ENCODE assay signal across 8 cellular contexts in genomic region chr9:131530930-131531832, GRCh38. TPM values are rescaled to one million over a fixed set of nuclear protein-coding genes. Genes with fewer than 3 reads are reported as not detected.
DNase-seq lines count a peak whose midpoint lies in the region; FAIRE-seq and TF ChIP-seq lines count a peak whose summit lies in the region.

TSS of gene UCK1 (minus strand) at chr9:131531263. CDS start at chr9:131531174, 89 bp downstream.

- H3K4me1 ChIP-seq in neuronal stem cell (ENCODE audit: control insufficient read depth in 2 of 2, insufficient read depth in 1 of 2, low read depth in 1 of 2, low read length in 2 of 2) (peaks cover 8% of the 10 kb centered on the region in 2 donors), subcutaneous abdominal adipose tissue (ENCODE audit: control insufficient read depth in 5 of 5, insufficient read depth in 5 of 5, low read length in 5 of 5) (peaks cover 2 to 20% (median 17%) of the 10 kb centered on the region in 5 donors)

- in situ Hi-C loops in G401 (cut with HindIII; ENCODE audit: low sequenced_read_pairs) = no loop called here

- H3K4me3 Mint-ChIP-seq in activated naive CD4-positive, alpha-beta T cell treated with anti-CD3 and anti-CD28 coated beads for 36 hours = peak within 1 kb of the TSS; percentile 75

- H2BK120ac ChIP-seq in neuronal stem cell (ENCODE audit: low read depth, low read length) = no peak within 1 kb of the TSS

- H3K23ac ChIP-seq in neuronal stem cell (ENCODE audit: low read depth, low read length, poor library complexity) = peak within 1 kb of the TSS; percentile 87

- peak within 1 kb of the TSS; percentile 37 for H2BK15ac ChIP-seq in neuronal stem cell (ENCODE audit: low read length)

- H4K91ac ChIP-seq in neuronal stem cell (ENCODE audit: low read depth, low read length, poor library complexity) = peak within 1 kb of the TSS; percentile 85

- no CpG with 5 or more reads among the region's 101 CpGs for WGBS in neuronal stem cell (ENCODE audit: extremely low coverage in 2 of 2, insufficient read length in 2 of 2, insufficient replicate concordance in 1 of 2), 2 donors

- H3K4me1 Mint-ChIP-seq in activated naive CD4-positive, alpha-beta T cell treated with anti-CD3 and anti-CD28 coated beads for 36 hours (ENCODE audit: low read depth) = peaks cover 18% of the 10 kb centered on the region

- no peaks in the 10 kb centered on the region for H3K9me3 ChIP-seq in MG63
- H3K9me3 ChIP-seq in neuronal stem cell (replicated peaks in 1 of 2; ENCODE audit: control insufficient read depth in 2 of 2, insufficient read depth in 1 of 2, low read depth in 1 of 2, low read length in 2 of 2) = no peaks in the 10 kb centered on the region
- H3K9me3 ChIP-seq in subcutaneous abdominal adipose tissue (ENCODE audit: control insufficient read depth in 5 of 5, low read length in 5 of 5) = no peaks in the 10 kb centered on the region

- H2BK12ac ChIP-seq in neuronal stem cell (ENCODE audit: low read length) = no peak within 1 kb of the TSS

- peaks cover 14% of the 10 kb centered on the region for H3K79me1 ChIP-seq in neuronal stem cell (ENCODE audit: low read depth, low read length)

- peak within 1 kb of the TSS; percentile 92 for H3K9ac ChIP-seq in neuronal stem cell (ENCODE audit: low read depth, low read length, poor library complexity)
- H3K9ac ChIP-seq in subcutaneous abdominal adipose tissue (ENCODE audit: low read length in 5 of 5) = peak within 1 kb of the TSS; percentile 56 to 92 (median 90)

- H2AK5ac ChIP-seq in neuronal stem cell (ENCODE audit: low read depth, low read length) = peak within 1 kb of the TSS; percentile 92

- H3K36me3 ChIP-seq in MG63 = peaks cover 19% of the 10 kb centered on the region
- H3K36me3 ChIP-seq in neuronal stem cell (replicated peaks in 1 of 2; ENCODE audit: control insufficient read depth in 2 of 2, insufficient read depth in 2 of 2, low read length in 2 of 2) = peaks cover 30 to 43% of the 10 kb centered on the region in 2 donors
- H3K36me3 ChIP-seq in subcutaneous abdominal adipose tissue (ENCODE audit: control insufficient read depth in 5 of 5, insufficient read depth in 5 of 5, low read length in 5 of 5) = peaks cover 0 to 38% (median 29%) of the 10 kb centered on the region in 5 donors

- peak within 1 kb of the TSS; percentile 90 for H3K4me2 ChIP-seq in neuronal stem cell (ENCODE audit: insufficient read depth, low read length, poor library complexity, severe bottlenecking)

- H3K14ac ChIP-seq in neuronal stem cell (ENCODE audit: low read length) = no peak within 1 kb of the TSS

- intact Hi-C loops in activated naive CD4-positive, alpha-beta T cell treated with anti-CD3 and anti-CD28 coated beads for 36 hours (cut with micrococcal nuclease) = loop anchor here (1.0 to 2.0 kb wide), 2 partner anchors 27 to 30 kb away; no protein-coding TSS in a partner anchor

- DNase-seq in G401 (ENCODE audit: low spot score) (peak; percentile 77), H54 (ENCODE audit: insufficient read length, low spot score) (peak; percentile 62), MG63 (peak; percentile 77), SK-N-DZ (ENCODE audit: low spot score) (peak; percentile 87), frontal cortex (ENCODE audit: low spot score in 2 of 2) (peak; percentile 98), neuronal stem cell (ENCODE audit: low spot score) (peak; percentile 86)
- peak; percentile 73 for DNase-seq in activated naive CD4-positive, alpha-beta T cell treated with anti-CD3 and anti-CD28 coated beads for 36 hours

- peak within 1 kb of the TSS; percentile 78 for H4K8ac ChIP-seq in neuronal stem cell (ENCODE audit: low read depth, low read length)

- H3K4ac ChIP-seq in neuronal stem cell (ENCODE audit: low read length) = peak within 1 kb of the TSS; percentile 84

- H2AFZ ChIP-seq in neuronal stem cell (ENCODE audit: low read length) = peak within 1 kb of the TSS; percentile 99

- H2BK5ac ChIP-seq in neuronal stem cell (ENCODE audit: low read length) = peak within 1 kb of the TSS; percentile 54

- no peak for TF ChIP-seq POLR2A in H54 (IDR thresholded peaks at IDR 0.05; ENCODE audit: low read depth, low read length)

- no peaks in the 10 kb centered on the region for H3K9me3 Mint-ChIP-seq in activated naive CD4-positive, alpha-beta T cell treated with anti-CD3 and anti-CD28 coated beads for 36 hours

- CTCF ChIA-PET in activated naive CD4-positive, alpha-beta T cell treated with anti-CD3 and anti-CD28 coated beads for 36 hours (lab: Charles Lee) = no interaction called here

- H3K27me3 Mint-ChIP-seq in activated naive CD4-positive, alpha-beta T cell treated with anti-CD3 and anti-CD28 coated beads for 36 hours (ENCODE audit: low read depth) = no peaks in the 10 kb centered on the region

- peak within 1 kb of the TSS; percentile 65 for H3K27ac Mint-ChIP-seq in activated naive CD4-positive, alpha-beta T cell treated with anti-CD3 and anti-CD28 coated beads for 36 hours

- H3K27ac ChIP-seq in neuronal stem cell (replicated peaks; ENCODE audit: low read length) (no peak within 1 kb of the TSS), subcutaneous abdominal adipose tissue (ENCODE audit: low read depth, low read length) (no peak within 1 kb of the TSS)

- H3K4me3 ChIP-seq in MG63 (peak within 1 kb of the TSS; percentile 77), neuronal stem cell (ENCODE audit: low read length in 2 of 2) (peak within 1 kb of the TSS; percentile 94), subcutaneous abdominal adipose tissue (ENCODE audit: low read depth in 1 of 5, low read length in 5 of 5) (peak within 1 kb of the TSS; percentile 75 to 86 (median 83))

- H3K27me3 ChIP-seq in MG63 = no peaks in the 10 kb centered on the region
- no peaks in the 10 kb centered on the region for H3K27me3 ChIP-seq in neuronal stem cell (ENCODE audit: control insufficient read depth in 3 of 3, insufficient read depth in 3 of 3, low read depth in 1 of 3, low read length in 3 of 3)
- H3K27me3 ChIP-seq in subcutaneous abdominal adipose tissue (ENCODE audit: control insufficient read depth in 5 of 5, insufficient read depth in 4 of 5, low read length in 5 of 5) = no peaks in the 10 kb centered on the region

- no peak for FAIRE-seq in H54 (lab: Jason Lieb, UNC)
- FAIRE-seq in frontal cortex (lab: Jason Lieb, UNC) = no peak

- peaks cover 13% of the 10 kb centered on the region for H3K36me3 Mint-ChIP-seq in activated naive CD4-positive, alpha-beta T cell treated with anti-CD3 and anti-CD28 coated beads for 36 hours (ENCODE audit: low read depth)

- H3K18ac ChIP-seq in neuronal stem cell (ENCODE audit: low read length) = peak within 1 kb of the TSS; percentile 94

RNA-seq across cellular contexts. Expression of gene UCK1, which starts in this region (rescaled TPM):
- total RNA-seq in G401 (2014; rRNA removed; shearing (Covaris generic)) = 43.4 and 45.8 TPM in 2 replicates
- total RNA-seq in MG63 (2014; rRNA removed; shearing (Covaris generic); ENCODE audit: low replicate concordance) = 19.3 and 30.6 TPM in 2 replicates
- polyA plus RNA-seq in SK-N-DZ (2014; cell fraction: cytosol; rRNA removed) = 29.9 and 32.4 TPM in 2 replicates
- 51.3 and 54.3 TPM in 2 replicates for polyA plus RNA-seq in SK-N-DZ (2014; cell fraction: nucleus; rRNA removed)
- total RNA-seq in activated naive CD4-positive, alpha-beta T cell treated with anti-CD3 and anti-CD28 coated beads for 36 hours = 10 to 100 TPM; 18.7 to 21.7 TPM
- total RNA-seq in frontal cortex = 15.5 TPM
- 24.3 TPM for polyA plus RNA-seq in neuronal stem cell (2013, experiment 1 of 2)
- 26.2 TPM for polyA plus RNA-seq in neuronal stem cell (2013, experiment 2 of 2)
